8 cellular contexts compared by ENCODE assay signal in genomic region chr17:17682737-17683675, GRCh38. TPM values are rescaled to one million over a fixed set of nuclear protein-coding genes. Genes with fewer than 3 reads are reported as not detected.
DNase-seq lines count a peak whose midpoint lies in the region; ATAC-seq, FAIRE-seq and TF ChIP-seq lines count a peak whose summit lies in the region.

No MANE protein-coding gene starts in this region.

- peak; percentile 66 to 74 for DNase-seq in A549 (ENCODE audit: low read depth in 1 of 2, low spot score in 1 of 2)
- peak; percentile 66 for DNase-seq in HK-2 (ENCODE audit: unreplicated experiment)
- peak; percentile 62 for DNase-seq in SW480 (ENCODE audit: low spot score)
- DNase-seq in adrenal gland, result peak; percentile 79 to 94 (median 89)
- peak; percentile 85 for DNase-seq in left ventricle myocardium superior
- DNase-seq in prostate gland (ENCODE audit: low spot score), result peak; percentile 69

- H3K9me3 ChIP-seq in A549, result no peaks in the 10 kb centered on the region
- no peaks in the 10 kb centered on the region for H3K9me3 ChIP-seq in adrenal gland (replicated peaks in 1 of 3)
- H3K9me3 ChIP-seq in prostate gland, result no peaks in the 10 kb centered on the region

- peak overlapping the region; percentile 77 for H3K4me3 ChIP-seq in A549
- H3K4me3 ChIP-seq in adrenal gland, result peak overlapping the region; percentile 36 to 88 (median 48)
- peak overlapping the region; percentile 77 to 82 for H3K4me3 ChIP-seq in prostate gland

- no peaks in the 10 kb centered on the region for H3K27me3 ChIP-seq in adrenal gland
- H3K27me3 ChIP-seq in prostate gland (replicated peaks; ENCODE audit: insufficient read depth), result no peaks in the 10 kb centered on the region

- no peak for FAIRE-seq in A549 (lab: Jason Lieb, UNC)

- intact Hi-C loops in adrenal gland (cut with DNase I), result loop anchor here (5.0 to 10.0 kb wide), 6 partner anchors 82 to 354 kb away; partner anchors contain the start of genes ATPAF2 (in 2 of the 2) and GID4 (in 2 of the 2)
- intact Hi-C loops in left ventricle myocardium superior (cut with micrococcal nuclease), result loop anchor here (10.0 kb wide), 1 partner anchor 172 kb away; no protein-coding TSS in a partner anchor
- intact Hi-C loops in prostate gland (cut with DNase I), result loop anchor here (2.0 to 5.0 kb wide), 3 partner anchors 92 to 354 kb away; partner anchors contain the start of genes ATPAF2 and GID4

- TF ChIP-seq EP300 in A549 (IDR thresholded peaks at IDR 0.05), result no peak

- POLR2A ChIA-PET in A549 (lab: Yijun Ruan, JAX), result interaction anchor here (0.9 to 2.3 kb wide), 5 partner anchors 11 to 236 kb away, joined by 3 to 6 read pairs (median 4); no protein-coding TSS in a partner anchor

- peak; percentile 79 for TF ChIP-seq POLR2A in A549 (IDR thresholded peaks at IDR 0.05; ENCODE audit: low read length)
- peak in 1 of 2 donors; percentile 60 for TF ChIP-seq POLR2A in adrenal gland (IDR thresholded peaks at IDR 0.05)
- TF ChIP-seq POLR2A in prostate gland (IDR thresholded peaks at IDR 0.05), result peak; percentile 35

- H3K27ac ChIP-seq in A549, result peak overlapping the region; percentile 94 to 97
- peak overlapping the region; percentile 88 to 97 (median 92) for H3K27ac ChIP-seq in adrenal gland
- peak overlapping the region; percentile 94 to 99 for H3K27ac ChIP-seq in prostate gland

- TF ChIP-seq CTCF in A549 (IDR thresholded peaks at IDR 0.05) (no peak), adrenal gland (IDR thresholded peaks at IDR 0.05) (peak in 1 of 6 experiments; percentile 4), prostate gland (IDR thresholded peaks at IDR 0.05) (no peak)

- WGBS in A549 (ENCODE audit: missing lambda C conversion rate), result 1% methylated on average over 53 of the region's 57 CpGs
- WGBS in adrenal gland, 4 donors, result 1 to 3% (median 1%) methylated on average over 22 to 57 of the region's 57 CpGs
- WGBS in prostate gland, result 4% methylated on average over 57 of the region's 57 CpGs

- H3K36me3 ChIP-seq in adrenal gland (replicated peaks in 1 of 2), result no peaks in the 10 kb centered on the region
- H3K36me3 ChIP-seq in prostate gland, result no peaks in the 10 kb centered on the region

- CTCF ChIA-PET in A549 (lab: Yijun Ruan, JAX), result interaction anchor here (0.6 to 8.9 kb wide), 26 partner anchors 11 to 1695 kb away, joined by 3 to 112 read pairs (median 4); no protein-coding TSS in a partner anchor

- ATAC-seq in A549, result peak; percentile 58 to 79
- peak; percentile 17 for ATAC-seq in GM18907 (IDR thresholded peaks at IDR 0.05; ENCODE audit: unreplicated experiment)
- ATAC-seq in left ventricle myocardium superior, result peak; percentile 78
- no peak for ATAC-seq in GM18870 (IDR thresholded peaks at IDR 0.05; ENCODE audit: unreplicated experiment)

- peaks cover 50% of the 10 kb centered on the region for H3K4me1 ChIP-seq in A549
- peaks cover 21 to 41% of the 10 kb centered on the region in 2 donors for H3K4me1 ChIP-seq in adrenal gland (replicated peaks in 1 of 2)
- peaks cover 33% of the 10 kb centered on the region for H3K4me1 ChIP-seq in prostate gland (replicated peaks)

- no peak; a peak in 2 of 5 replicates for TF ChIP-seq RAD21 in A549 (conservative IDR thresholded peaks at IDR 0.05 in 1 of 2, IDR thresholded peaks at IDR 0.05 in 1 of 2)

- H3K4me2 ChIP-seq in A549, result peak overlapping the region; percentile 84

TF ChIP-seq in A549, 52 proteins besides CTCF, POLR2A, EP300 and RAD21 (continues in another document):
- TF ChIP-seq MYC (IDR thresholded peaks at IDR 0.05; ENCODE audit: borderline replicate concordance, low read length) (no peak; the same call in 1 of the 2 replicates), CHD4 (IDR thresholded peaks at IDR 0.05; ENCODE audit: borderline replicate concordance) (no peak), RNF2 (IDR thresholded peaks at IDR 0.05; ENCODE audit: borderline replicate concordance, low read depth) (no peak), CBX8 (IDR thresholded peaks at IDR 0.05) (no peak), PBX3 (IDR thresholded peaks at IDR 0.05) (0 out of 2 replicates have a peak, but pooled peaks have one; percentile 9), EHMT2 (IDR thresholded peaks at IDR 0.05; ENCODE audit: low read depth) (no peak), E2F6 (IDR thresholded peaks at IDR 0.05; ENCODE audit: borderline replicate concordance, low read depth) (peak; percentile 0; the same call in 1 of the 2 replicates), EHF (CRISPR knock-in tag; IDR thresholded peaks at IDR 0.05) (no peak), ZSCAN20 (CRISPR knock-in tag; IDR thresholded peaks at IDR 0.05) (no peak), NFE2L2 (conservative IDR thresholded peaks at IDR 0.05; ENCODE audit: low read length) (no peak), NPAS2 (CRISPR knock-in tag; IDR thresholded peaks at IDR 0.05; ENCODE audit: borderline replicate concordance) (no peak), HOXB5 (CRISPR knock-in tag; IDR thresholded peaks at IDR 0.05) (no peak), KDM5A (IDR thresholded peaks at IDR 0.05) (0 out of 2 replicates have a peak, but pooled peaks have one; percentile 14), MAFK (IDR thresholded peaks at IDR 0.05; ENCODE audit: partially characterized antibody) (no peak), HMGXB4 (CRISPR knock-in tag; IDR thresholded peaks at IDR 0.05; ENCODE audit: borderline replicate concordance) (0 out of 2 replicates have a peak, but pooled peaks have one; percentile 9), SREBF2 (IDR thresholded peaks at IDR 0.05) (no peak), RFX5 (IDR thresholded peaks at IDR 0.05) (no peak), RCOR1 (IDR thresholded peaks at IDR 0.05; ENCODE audit: low read depth, low read length) (no peak), JUN (IDR thresholded peaks at IDR 0.05) (peak; percentile 9 to 58; a peak in 1 of 5 replicates), HOXA7 (CRISPR knock-in tag; IDR thresholded peaks at IDR 0.05) (no peak), FOSB (CRISPR knock-in tag; IDR thresholded peaks at IDR 0.05) (no peak), GATA3 (IDR thresholded peaks at IDR 0.05; ENCODE audit: borderline replicate concordance) (no peak), HEYL (CRISPR knock-in tag; IDR thresholded peaks at IDR 0.05) (no peak), BCL3 (IDR thresholded peaks at IDR 0.05) (0 out of 3 replicates have a peak, but pooled peaks have one; percentile 34), HDAC2 (IDR thresholded peaks at IDR 0.05) (no peak), USF2 (IDR thresholded peaks at IDR 0.05) (no peak)

RNA-seq across cellular contexts. Expression of gene RAI1, which starts 1.7 kb away (rescaled TPM):
- polyA plus RNA-seq in A549 (2011; rRNA removed) (3.5 and 7.1 TPM in 2 replicates), A549 (2017; fragmentation: RNase III; extraction: RNeasy Plus Mini Kit Qiagen cat#74134 plus additional on column Dnase treatment) (18.9 to 23.8 TPM (median 23.3 TPM) in 3 replicates), adrenal gland (10 to 100 TPM in 2 of 3 donors, 1 to 10 TPM in 1; 4.2 to 31.2 (median 14.6) TPM)
- polyA plus RNA-seq in A549 (2012; cell fraction: cytosol; rRNA removed), result 7.1 and 11.2 TPM in 2 replicates
- polyA plus RNA-seq in A549 (2012; cell fraction: nucleus; rRNA removed), result 27.6 and 28.1 TPM in 2 replicates
- 5.7 and 9.7 TPM in 2 replicates for polyA minus RNA-seq in A549 (2011; rRNA and poly(A)+ RNA removed)
- total RNA-seq in adrenal gland (10 to 100 TPM; 14.7 to 37.3 (median 28.1) TPM), left ventricle myocardium superior (30.1 TPM), prostate gland (10 to 100 TPM; 69.2 to 71.0 TPM)
